19 cellular contexts compared by ENCODE assay signal in genomic region chr4:36065274-36065871, GRCh38.
DNase-seq lines count a peak whose midpoint lies in the region; ATAC-seq and TF ChIP-seq lines count a peak whose summit lies in the region.
"Had no signal": no experiment of that assay in that cellular context is flagged by ENCODE, and none has a peak within 500 bp of the region (broad histone marks: within the 10 kb centered on the region; RNA-seq: fewer than 3 reads in every experiment).

No MANE protein-coding gene starts in this region.

- no peak for TF ChIP-seq CTCF in endodermal cell (conservative IDR thresholded peaks at IDR 0.05)

- no peak for ATAC-seq in activated T-helper 17 cell treated with anti-CD3 and anti-CD28 coated beads, Interleukin-2, amount 50 U/mL, for 72 hours (replicated peaks)
- ATAC-seq in aorta (ENCODE audit: low FRiP score) (peak; percentile 41), GM18907 (IDR thresholded peaks at IDR 0.05; ENCODE audit: unreplicated experiment) (no peak)

- H3K9me3 ChIP-seq in endodermal cell (ENCODE audit: control insufficient read depth, low read length) (no peaks in the 10 kb centered on the region), aorta (ENCODE audit: control insufficient read depth, low read length) (no peaks in the 10 kb centered on the region)
- H3K9me3 ChIP-seq: BE2C, HAP-1 had no signal

- H3K27ac Mint-ChIP-seq in activated T-helper 17 cell treated with anti-CD3 and anti-CD28 coated beads, Interleukin-2, amount 50 U/mL, for 72 hours, result peak overlapping the region; percentile 61
- H3K27ac Mint-ChIP-seq in endodermal cell, result peak overlapping the region; percentile 55
- H3K27ac Mint-ChIP-seq in activated naive CD4-positive, alpha-beta T cell treated with anti-CD3 and anti-CD28 coated beads for 36 hours, result no peak overlapping the region
- H3K27ac Mint-ChIP-seq: CD4-positive, CD25-positive, alpha-beta regulatory T cell had no signal

- CTCF ChIA-PET in activated naive CD4-positive, alpha-beta T cell treated with anti-CD3 and anti-CD28 coated beads for 36 hours (lab: Charles Lee), result no interaction called here

- no peak overlapping the region for H3K4me3 Mint-ChIP-seq in activated T-helper 17 cell treated with anti-CD3 and anti-CD28 coated beads, Interleukin-2, amount 50 U/mL, for 72 hours
- H3K4me3 Mint-ChIP-seq in endodermal cell, result no peak overlapping the region
- no peak overlapping the region for H3K4me3 Mint-ChIP-seq in activated naive CD4-positive, alpha-beta T cell treated with anti-CD3 and anti-CD28 coated beads for 36 hours
- H3K4me3 Mint-ChIP-seq: CD4-positive, CD25-positive, alpha-beta regulatory T cell; CD8-positive, alpha-beta memory T cell had no signal

- H3K27ac ChIP-seq in endodermal cell (ENCODE audit: low read depth, low read length) (no peak overlapping the region), substantia nigra (ENCODE audit: low read depth, low read length, poor library complexity, severe bottlenecking) (peak overlapping the region; percentile 5), aorta (ENCODE audit: low read depth in 1 of 2, low read length in 2 of 2) (no peak overlapping the region)
- H3K27ac ChIP-seq: HL-60 had no signal

- intact Hi-C loops in aorta (cut with DNase I), result no loop called here
- intact Hi-C loops in activated naive CD4-positive, alpha-beta T cell treated with anti-CD3 and anti-CD28 coated beads for 36 hours (cut with micrococcal nuclease), result no loop called here

- no peaks in the 10 kb centered on the region for H3K27me3 Mint-ChIP-seq in activated T-helper 17 cell treated with anti-CD3 and anti-CD28 coated beads, Interleukin-2, amount 50 U/mL, for 72 hours
- H3K27me3 Mint-ChIP-seq in endodermal cell (ENCODE audit: insufficient read depth), result no peaks in the 10 kb centered on the region
- no peaks in the 10 kb centered on the region for H3K27me3 Mint-ChIP-seq in activated naive CD4-positive, alpha-beta T cell treated with anti-CD3 and anti-CD28 coated beads for 36 hours (ENCODE audit: low read depth)
- H3K27me3 Mint-ChIP-seq: CD4-positive, CD25-positive, alpha-beta regulatory T cell; CD8-positive, alpha-beta memory T cell had no signal

- H3K27me3 ChIP-seq in endodermal cell (ENCODE audit: control insufficient read depth, insufficient read depth, low read length, poor library complexity, severe bottlenecking), result no peaks in the 10 kb centered on the region
- H3K27me3 ChIP-seq in aorta (ENCODE audit: control insufficient read depth in 1 of 2, insufficient read depth in 2 of 2, low read length in 1 of 2), result no peaks in the 10 kb centered on the region
- H3K27me3 ChIP-seq: BE2C had no signal

- peaks cover 4% of the 10 kb centered on the region for H3K4me1 Mint-ChIP-seq in activated T-helper 17 cell treated with anti-CD3 and anti-CD28 coated beads, Interleukin-2, amount 50 U/mL, for 72 hours
- peaks cover 9% of the 10 kb centered on the region for H3K4me1 Mint-ChIP-seq in endodermal cell
- H3K4me1 Mint-ChIP-seq in activated naive CD4-positive, alpha-beta T cell treated with anti-CD3 and anti-CD28 coated beads for 36 hours (ENCODE audit: low read depth), result no peaks in the 10 kb centered on the region

- H3K36me3 Mint-ChIP-seq in activated T-helper 17 cell treated with anti-CD3 and anti-CD28 coated beads, Interleukin-2, amount 50 U/mL, for 72 hours (ENCODE audit: low read depth), result peaks cover 51% of the 10 kb centered on the region
- H3K36me3 Mint-ChIP-seq in endodermal cell (ENCODE audit: low read depth), result no peaks in the 10 kb centered on the region
- H3K36me3 Mint-ChIP-seq in activated naive CD4-positive, alpha-beta T cell treated with anti-CD3 and anti-CD28 coated beads for 36 hours (ENCODE audit: low read depth), result peaks cover 24% of the 10 kb centered on the region

- WGBS in endodermal cell (ENCODE audit: insufficient coverage in 1 of 2, insufficient read length in 1 of 2), 2 experiments, result 91% methylated on average over 1 of the region's 1 CpG; no CpG with 5 or more reads in 1 of the 2 experiments
- WGBS in aorta, 2 donors, result 82 to 86% methylated on average over 1 of the region's 1 CpG

- H3K9me3 Mint-ChIP-seq in activated T-helper 17 cell treated with anti-CD3 and anti-CD28 coated beads, Interleukin-2, amount 50 U/mL, for 72 hours, result no peaks in the 10 kb centered on the region
- H3K9me3 Mint-ChIP-seq in endodermal cell, result no peaks in the 10 kb centered on the region
- H3K9me3 Mint-ChIP-seq in activated naive CD4-positive, alpha-beta T cell treated with anti-CD3 and anti-CD28 coated beads for 36 hours, result peaks cover 2% of the 10 kb centered on the region
- H3K9me3 Mint-ChIP-seq: CD8-positive, alpha-beta memory T cell had no signal

- no peak overlapping the region for H3K9ac ChIP-seq in endodermal cell (ENCODE audit: extremely low read depth, low read length, poor library complexity, severe bottlenecking)

- DNase-seq in endodermal cell (no peak), substantia nigra (lab: John Stamatoyannopoulos, UW) (no peak), aorta (no peak), NCI-H524 (lab: John Stamatoyannopoulos, UW) (no peak)
- DNase-seq in activated naive CD4-positive, alpha-beta T cell treated with anti-CD3 and anti-CD28 coated beads for 36 hours, result no peak
- DNase-seq: ACHN; BE2C; C1 segment of cervical spinal cord; CD4-positive, CD25-positive, alpha-beta regulatory T cell; COR-L47; DMS 273 treated with DMSO at 0.1 percent for 48 hours; DMS53; DND-41; EL had no signal

- no peaks in the 10 kb centered on the region for H3K36me3 ChIP-seq in endodermal cell (ENCODE audit: control insufficient read depth, insufficient read depth, low read length)
- H3K36me3 ChIP-seq in aorta (ENCODE audit: control insufficient read depth in 1 of 2, insufficient read depth in 2 of 2, low read length in 1 of 2), result no peaks in the 10 kb centered on the region
- H3K36me3 ChIP-seq: BE2C, HAP-1 had no signal

- H3K4me1 ChIP-seq in endodermal cell (ENCODE audit: control insufficient read depth, insufficient read depth, low read length) (no peaks in the 10 kb centered on the region), aorta (ENCODE audit: control insufficient read depth in 1 of 2, insufficient read depth in 2 of 2, low read length in 2 of 2) (no peaks in the 10 kb centered on the region)
- H3K4me1 ChIP-seq: BE2C, HAP-1 had no signal

- H3K4me3 ChIP-seq in endodermal cell (ENCODE audit: low read length) (no peak overlapping the region), aorta (ENCODE audit: low read length in 2 of 2) (no peak overlapping the region)
- H3K4me3 ChIP-seq: HAP-1 had no signal
